Comparison of ENCODE assay signal across 17 cellular contexts in the genomic region with DNA sequence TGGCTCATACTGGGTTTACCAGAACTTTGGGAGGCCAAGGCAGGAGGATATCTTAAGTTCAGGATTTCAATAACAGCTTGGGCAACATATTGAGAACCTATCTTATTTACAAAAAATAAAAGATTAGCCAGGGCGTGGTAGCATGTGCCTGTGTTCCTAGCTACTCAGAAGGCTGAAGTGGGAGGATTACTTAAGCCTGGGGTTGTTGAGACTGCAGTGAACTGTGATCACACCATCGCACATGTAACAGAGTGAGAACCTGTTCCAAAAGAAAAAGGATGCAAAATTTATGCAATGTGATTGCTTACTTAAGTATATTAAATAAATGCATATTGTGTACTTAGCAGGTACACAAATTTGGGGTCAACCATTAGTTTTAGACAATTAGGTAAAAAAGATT.
A peak's percentile ranks its signal among the peaks of the same experiment; 100 is the strongest.
DNase-seq lines count a peak whose midpoint lies in the region; ATAC-seq and TF ChIP-seq lines count a peak whose summit lies in the region.
"Had no signal": no experiment of that assay in that cellular context is flagged by ENCODE, and none has a peak within 500 bp of the region (broad histone marks: within the 10 kb centered on the region; RNA-seq: fewer than 3 reads in every experiment).

No MANE protein-coding gene starts in this region.

- no peaks in the 10 kb centered on the region for H3K9me3 Mint-ChIP-seq in neural progenitor cell

- ATAC-seq in left lung: peak; percentile 68
- no peak for ATAC-seq in stimulated activated naive CD8-positive, alpha-beta T cell treated with anti-CD3 and anti-CD28 coated beads, Interleukin-15, Interleukin-2, amounts not matched to agents 100 U/mL and 50 U/mL, for 24 hours
- ATAC-seq: HepG2 had no signal

- H3K9ac ChIP-seq in neural progenitor cell: no peak overlapping the region
- H3K9ac ChIP-seq: BLaER1 treated with 17β-estradiol and CSF1 and Interleukin-3, amounts not matched to agents 10 nM and 100 nM had no signal

- H3K4me3 Mint-ChIP-seq in neural progenitor cell: no peak overlapping the region
- H3K4me3 Mint-ChIP-seq: CD4-positive, CD25-positive, alpha-beta regulatory T cell; HFFc6 had no signal

- H3K4me1 ChIP-seq in left lung (no peaks in the 10 kb centered on the region), neural progenitor cell (no peaks in the 10 kb centered on the region), BE2C (no peaks in the 10 kb centered on the region)

- H3K79me2 ChIP-seq in neural progenitor cell (ENCODE audit: low read depth): no peaks in the 10 kb centered on the region

- no peaks in the 10 kb centered on the region for H4K20me1 ChIP-seq in neural progenitor cell (ENCODE audit: low read depth)
- H4K20me1 ChIP-seq: BLaER1 treated with 17β-estradiol and CSF1 and Interleukin-3, amounts not matched to agents 10 nM and 100 nM had no signal

- no peaks in the 10 kb centered on the region for H3F3A ChIP-seq in neural progenitor cell (ENCODE audit: low read depth)

- H3K27me3 Mint-ChIP-seq in neural progenitor cell (ENCODE audit: insufficient read depth, low read depth): peaks cover 2% of the 10 kb centered on the region
- H3K27me3 Mint-ChIP-seq: CD4-positive, CD25-positive, alpha-beta regulatory T cell had no signal

- H3K27ac Mint-ChIP-seq in neural progenitor cell: no peak overlapping the region
- H3K27ac Mint-ChIP-seq: CD4-positive, CD25-positive, alpha-beta regulatory T cell; HFFc6 had no signal

- no peaks in the 10 kb centered on the region for H3K4me1 Mint-ChIP-seq in neural progenitor cell
- H3K4me1 Mint-ChIP-seq: CD4-positive, CD25-positive, alpha-beta regulatory T cell had no signal

- H3K27ac ChIP-seq in left lung (no peak overlapping the region), neural progenitor cell (no peak overlapping the region)
- H3K27ac ChIP-seq: BLaER1 treated with 17β-estradiol and CSF1 and Interleukin-3, amounts not matched to agents 10 nM and 100 nM had no signal

- TF ChIP-seq CTCF in left lung (IDR thresholded peaks at IDR 0.05): no peak
- no peak for TF ChIP-seq CTCF in neural progenitor cell (IDR thresholded peaks at IDR 0.05)
- TF ChIP-seq CTCF in BE2C (IDR thresholded peaks at IDR 0.05; ENCODE audit: low read depth, low read length): no peak

- H3K36me3 ChIP-seq in left lung (no peaks in the 10 kb centered on the region), neural progenitor cell (no peaks in the 10 kb centered on the region), BE2C (no peaks in the 10 kb centered on the region)
- H3K36me3 ChIP-seq: BLaER1 treated with 17β-estradiol and CSF1 and Interleukin-3, amounts not matched to agents 10 nM and 100 nM had no signal

- H3K4me3 ChIP-seq in left lung: no peak overlapping the region
- no peak overlapping the region for H3K4me3 ChIP-seq in neural progenitor cell
- no peak overlapping the region for H3K4me3 ChIP-seq in BE2C (ENCODE audit: low read depth, low read length)
- H3K4me3 ChIP-seq: BLaER1 treated with 17β-estradiol and CSF1 and Interleukin-3, amounts not matched to agents 10 nM and 100 nM had no signal

- H3K27me3 ChIP-seq in left lung (no peaks in the 10 kb centered on the region), neural progenitor cell (no peaks in the 10 kb centered on the region), BE2C (no peaks in the 10 kb centered on the region)
- H3K27me3 ChIP-seq: BLaER1 treated with 17β-estradiol and CSF1 and Interleukin-3, amounts not matched to agents 10 nM and 100 nM had no signal

- no peak overlapping the region for H3K4me2 ChIP-seq in neural progenitor cell
- H3K4me2 ChIP-seq: BLaER1 treated with 17β-estradiol and CSF1 and Interleukin-3, amounts not matched to agents 10 nM and 100 nM had no signal

- no peak overlapping the region for H2AFZ ChIP-seq in neural progenitor cell (replicated peaks)

- intact Hi-C loops in left lung (cut with DNase I): no loop called here

- DNase-seq in NCI-H510A treated with DMSO at 0.1 percent for 48 hours (lab: John Stamatoyannopoulos, UW): peak; percentile 60
- DNase-seq in NCI-H510A (lab: John Stamatoyannopoulos, UW): no peak
- peak; percentile 66 for DNase-seq in DMS53 (lab: John Stamatoyannopoulos, UW)
- peak; percentile 37 to 58 for DNase-seq in NCI-H524 (lab: John Stamatoyannopoulos, UW)
- DNase-seq in left lung: no peak
- DNase-seq in neural progenitor cell (ENCODE audit: low spot score): no peak
- DNase-seq in stimulated activated naive CD8-positive, alpha-beta T cell treated with anti-CD3 and anti-CD28 coated beads, Interleukin-15, Interleukin-2, amounts not matched to agents 100 U/mL and 50 U/mL, for 24 hours: no peak
- no peak for DNase-seq in BE2C
- DNase-seq: 8988T; AML-193; CD4-positive, CD25-positive, alpha-beta regulatory T cell; DND-41; GDM1; HCEC 1CT; HFFc6 had no signal

- H3K9me3 ChIP-seq in left lung (no peaks in the 10 kb centered on the region), neural progenitor cell (ENCODE audit: low read depth) (no peaks in the 10 kb centered on the region), BE2C (no peaks in the 10 kb centered on the region)

- no peaks in the 10 kb centered on the region for H3K36me3 Mint-ChIP-seq in neural progenitor cell
- H3K36me3 Mint-ChIP-seq: CD4-positive, CD25-positive, alpha-beta regulatory T cell had no signal

Comparison
In these comparisons a context has a peak if more than half of its experiments do, and no peak if none do; other contexts are left out.
1. DNase-seq: peak in NCI-H510A treated with DMSO at 0.1 percent for 48 hours (single experiment), DMS53 (single experiment) and NCI-H524 (2 of 2); none in NCI-H510A (single experiment), left lung (0 of 2), neural progenitor cell (single experiment), stimulated activated naive CD8-positive, alpha-beta T cell treated with anti-CD3 and anti-CD28 coated beads, Interleukin-15, Interleukin-2, amounts not matched to agents 100 U/mL and 50 U/mL, for 24 hours (single experiment) and BE2C (single experiment).